8 cellular contexts compared by ENCODE assay signal in genomic region chr16:75267631-75268264, GRCh38. TPM values are rescaled to one million over a fixed set of nuclear protein-coding genes. Genes with fewer than 3 reads are reported as not detected.
DNase-seq lines count a peak whose midpoint lies in the region; ATAC-seq and TF ChIP-seq lines count a peak whose summit lies in the region.

No MANE protein-coding gene starts in this region.

- no peak for TF ChIP-seq CTCF in C4-2B (conservative IDR thresholded peaks at IDR 0.05)
- no peak for TF ChIP-seq CTCF in left lung (IDR thresholded peaks at IDR 0.05)

- ATAC-seq in left lung (peak; percentile 74), HG02973 (IDR thresholded peaks at IDR 0.05; ENCODE audit: unreplicated experiment) (no peak), GM21786 (IDR thresholded peaks at IDR 0.05; ENCODE audit: unreplicated experiment) (no peak), GM18907 (IDR thresholded peaks at IDR 0.05; ENCODE audit: unreplicated experiment) (no peak)

- H3K27ac ChIP-seq in C4-2B (peak overlapping the region; percentile 99; the same call in 1 of the 2 replicates), angular gyrus (ENCODE audit: low read depth, low read length) (peak overlapping the region; percentile 40), left lung (no peak overlapping the region)

- no peaks in the 10 kb centered on the region for H3K9me3 ChIP-seq in left lung

- DNase-seq in NCI-H1436 treated with DMSO at 0.1 percent for 48 hours (lab: John Stamatoyannopoulos, UW) (peak; percentile 15), left lung (peak; percentile 81 to 82)
- DNase-seq in activated CD4-positive, alpha-beta T cell treated with anti-CD3 and anti-CD28 coated beads, Interleukin-2, amount 50 U/mL, for 4 hours: no peak

- no peaks in the 10 kb centered on the region for H3K36me3 ChIP-seq in left lung

- peaks cover 20 to 49% of the 10 kb centered on the region in 2 donors for H3K4me1 ChIP-seq in left lung

- intact Hi-C loops in left lung (cut with DNase I): no loop called here

- peaks cover 0 to 65% of the 10 kb centered on the region in 2 donors for H3K27me3 ChIP-seq in left lung

- H3K4me3 ChIP-seq in left lung: no peak overlapping the region

RNA-seq across cellular contexts. Expression of gene BCAR1, which starts 16.3 kb away (rescaled TPM):
- total RNA-seq in left lung: 10 to 100 TPM; 67.6 to 73.6 TPM

RNA-seq across cellular contexts. Expression of gene CTRB1, which starts 49.0 kb away (rescaled TPM):
- total RNA-seq in left lung: not detected

Comparison
In these comparisons a context has a peak if more than half of its experiments do, and no peak if none do; other contexts are left out.
1. H3K27ac ChIP-seq: peak in C4-2B (single experiment) and angular gyrus (single experiment); none in left lung (0 of 2).
2. DNase-seq: peak in NCI-H1436 treated with DMSO at 0.1 percent for 48 hours (single experiment) and left lung (2 of 2); none in activated CD4-positive, alpha-beta T cell treated with anti-CD3 and anti-CD28 coated beads, Interleukin-2, amount 50 U/mL, for 4 hours (0 of 2).